Comparison of ENCODE assay signal across 18 cellular contexts in genomic region chr10:78956391-78956790, GRCh38.
A peak's percentile ranks its signal among the peaks of the same experiment; 100 is the strongest.
DNase-seq lines count a peak whose midpoint lies in the region; ATAC-seq and TF ChIP-seq lines count a peak whose summit lies in the region.
"Had no signal": no experiment of that assay in that cellular context is flagged by ENCODE, and none has a peak within 500 bp of the region (broad histone marks: within the 10 kb centered on the region; RNA-seq: fewer than 3 reads in every experiment).

No MANE protein-coding gene starts in this region.

- H2AFZ ChIP-seq in IMR-90 (replicated peaks; ENCODE audit: low read length, poor library complexity), result peak overlapping the region; percentile 28

- H3K4me1 ChIP-seq in IMR-90 (ENCODE audit: control insufficient read depth, insufficient read depth, low read length), result peaks cover 15% of the 10 kb centered on the region
- peaks cover 2% of the 10 kb centered on the region for H3K4me1 ChIP-seq in endodermal cell (ENCODE audit: control insufficient read depth, insufficient read depth, low read length)
- peaks cover 0 to 29% (median 20%) of the 10 kb centered on the region in 4 donors for H3K4me1 ChIP-seq in sigmoid colon
- H3K4me1 ChIP-seq: A549 had no signal

- no peaks in the 10 kb centered on the region for H4K20me1 ChIP-seq in IMR-90 (ENCODE audit: insufficient read depth, low read length)

- no peak overlapping the region for H3K23ac ChIP-seq in IMR-90 (ENCODE audit: low read depth, low read length)

- H2BK20ac ChIP-seq in IMR-90 (ENCODE audit: low read depth, low read length), result no peak overlapping the region

- no peak overlapping the region for H2BK15ac ChIP-seq in IMR-90 (ENCODE audit: low read depth, low read length)

- H3K36me3 ChIP-seq in IMR-90 (ENCODE audit: control insufficient read depth, insufficient read depth, low read length) (no peaks in the 10 kb centered on the region), endodermal cell (ENCODE audit: control insufficient read depth, insufficient read depth, low read length) (no peaks in the 10 kb centered on the region), sigmoid colon (no peaks in the 10 kb centered on the region)
- H3K36me3 ChIP-seq: BLaER1 had no signal

- H2AK9ac ChIP-seq in IMR-90 (replicated peaks; ENCODE audit: low read depth, low read length, poor library complexity), result peak overlapping the region; percentile 3

- peak overlapping the region; percentile 41 for H3K27ac Mint-ChIP-seq in T-helper 17 cell
- no peak overlapping the region for H3K27ac Mint-ChIP-seq in endodermal cell

- no peak overlapping the region for H3K4me2 ChIP-seq in IMR-90 (ENCODE audit: low read depth, low read length)
- H3K4me2 ChIP-seq: A549, BLaER1 had no signal

- dilution Hi-C loops in IMR-90 (cut with HindIII; ENCODE audit: low sequenced_read_pairs, unreplicated experiment), result no loop called here

- H3K4me3 Mint-ChIP-seq in T-helper 17 cell (no peak overlapping the region), endodermal cell (no peak overlapping the region)
- H3K4me3 Mint-ChIP-seq: CD14-positive monocyte; CD4-positive, alpha-beta memory T cell had no signal

- H3K4me1 Mint-ChIP-seq in T-helper 17 cell (peaks cover 9% of the 10 kb centered on the region), endodermal cell (peaks cover 14% of the 10 kb centered on the region)

- H3K79me1 ChIP-seq in IMR-90 (ENCODE audit: low read depth in 1 of 2, low read length in 2 of 2), result no peaks in the 10 kb centered on the region

- TF ChIP-seq RAD21 in IMR-90 (IDR thresholded peaks at IDR 0.05; ENCODE audit: low read length), result no peak

- H2AK5ac ChIP-seq in IMR-90 (ENCODE audit: low read depth, low read length), result peak overlapping the region; percentile 44; the same call in 1 of the 2 replicates

- H2BK120ac ChIP-seq in IMR-90 (ENCODE audit: low read depth, low read length), result no peak overlapping the region

- H3K27me3 ChIP-seq in IMR-90 (ENCODE audit: control insufficient read depth, insufficient read depth, low read length) (no peaks in the 10 kb centered on the region), endodermal cell (ENCODE audit: control insufficient read depth, insufficient read depth, low read length, poor library complexity, severe bottlenecking) (no peaks in the 10 kb centered on the region), sigmoid colon (no peaks in the 10 kb centered on the region)

- no peak overlapping the region for H3K9ac ChIP-seq in IMR-90 (ENCODE audit: low read depth, low read length)
- H3K9ac ChIP-seq in endodermal cell (ENCODE audit: extremely low read depth, low read length, poor library complexity, severe bottlenecking), result no peak overlapping the region
- H3K9ac ChIP-seq: BLaER1 had no signal

- H2BK5ac ChIP-seq in IMR-90 (ENCODE audit: low read depth, low read length, poor library complexity, severe bottlenecking), result no peak overlapping the region

- no peak overlapping the region for H3K14ac ChIP-seq in IMR-90 (replicated peaks; ENCODE audit: low read depth, low read length)

- H3K27me3 Mint-ChIP-seq in T-helper 17 cell (peaks cover 4% of the 10 kb centered on the region), endodermal cell (ENCODE audit: insufficient read depth) (peaks cover 4% of the 10 kb centered on the region)
- H3K27me3 Mint-ChIP-seq: CD4-positive, alpha-beta memory T cell had no signal

- H3K9me3 Mint-ChIP-seq in endodermal cell, result no peaks in the 10 kb centered on the region
- H3K9me3 Mint-ChIP-seq: CD14-positive monocyte; CD4-positive, alpha-beta memory T cell had no signal

- ATAC-seq in IMR-90 (ENCODE audit: low read depth), result no peak
- no peak for ATAC-seq in T-helper 17 cell
- ATAC-seq in HG03442 (IDR thresholded peaks at IDR 0.05; ENCODE audit: unreplicated experiment), result no peak
- ATAC-seq: A549 had no signal

- H3K4ac ChIP-seq in IMR-90 (ENCODE audit: low read depth, low read length), result no peak overlapping the region

- H4K91ac ChIP-seq in IMR-90 (ENCODE audit: insufficient read depth, low read depth, low read length), result no peak overlapping the region

- H3K9me3 ChIP-seq in IMR-90 (ENCODE audit: control insufficient read depth, insufficient read depth, low read length) (no peaks in the 10 kb centered on the region), T-helper 17 cell (ENCODE audit: control insufficient read depth, low read length, poor library complexity, severe bottlenecking) (no peaks in the 10 kb centered on the region), endodermal cell (ENCODE audit: control insufficient read depth, low read length) (no peaks in the 10 kb centered on the region), sigmoid colon (no peaks in the 10 kb centered on the region)
- H3K9me3 ChIP-seq: A549, BLaER1 had no signal

- H3K56ac ChIP-seq in IMR-90 (ENCODE audit: extremely low read depth, insufficient read depth, low read length), result no peak overlapping the region

- H3K4me3 ChIP-seq in IMR-90 (ENCODE audit: insufficient read depth, low read depth, low read length) (no peak overlapping the region), endodermal cell (ENCODE audit: low read length) (no peak overlapping the region), sigmoid colon (no peak overlapping the region)
- H3K4me3 ChIP-seq: A549, BLaER1 had no signal

- H3K36me3 Mint-ChIP-seq in T-helper 17 cell (ENCODE audit: low read depth) (no peaks in the 10 kb centered on the region), endodermal cell (ENCODE audit: low read depth) (no peaks in the 10 kb centered on the region)
- H3K36me3 Mint-ChIP-seq: CD14-positive monocyte; CD4-positive, alpha-beta memory T cell had no signal

- in situ Hi-C loops in IMR-90 (cut with MboI; ENCODE audit: low sequenced_read_pairs), result no loop called here

- no peak for TF ChIP-seq EP300 in sigmoid colon (IDR thresholded peaks at IDR 0.05)

- WGBS in IMR-90 (ENCODE audit: extremely low coverage in 2 of 2, insufficient read length in 1 of 2), 2 experiments, result 67% methylated on average over 1 of the region's 5 CpGs; no CpG with 5 or more reads in 1 of the 2 experiments
- 70 to 88% methylated on average over 2 to 5 of the region's 5 CpGs for WGBS in endodermal cell (ENCODE audit: insufficient coverage in 1 of 2, insufficient read length in 1 of 2), 2 experiments
- 87 to 91% methylated on average over 5 of the region's 5 CpGs for WGBS in sigmoid colon, 2 donors

- TF ChIP-seq POLR2A in IMR-90 (IDR thresholded peaks at IDR 0.05; ENCODE audit: low read depth, low read length) (no peak), sigmoid colon (IDR thresholded peaks at IDR 0.05) (no peak)

- intact Hi-C loops in IMR-90 (cut with micrococcal nuclease), result no loop called here
- intact Hi-C loops in sigmoid colon (cut with DNase I), result no loop called here

- DNase-seq in IMR-90 (no peak), T-helper 17 cell (no peak), endodermal cell (peak; percentile 75), sigmoid colon (no peak), NCI-H1105 (lab: John Stamatoyannopoulos, UW) (no peak), T-helper 1 cell (no peak), NCI-H2227 (lab: John Stamatoyannopoulos, UW; ENCODE audit: unreplicated experiment) (no peak)
- DNase-seq: AML-193, DMS153, DMS79, GF-D8, GOT3, H7 had no signal

- TF ChIP-seq CTCF in IMR-90 (conservative IDR thresholded peaks at IDR 0.05; ENCODE audit: low read depth, low read length), result no peak
- peak; percentile 59 for TF ChIP-seq CTCF in endodermal cell (conservative IDR thresholded peaks at IDR 0.05)
- no peak for TF ChIP-seq CTCF in sigmoid colon (IDR thresholded peaks at IDR 0.05)

- H3K18ac ChIP-seq in IMR-90 (ENCODE audit: low read depth, low read length), result no peak overlapping the region

- CTCF ChIA-PET in IMR-90 (lab: Yijun Ruan, JAX), result no interaction called here

- H4K8ac ChIP-seq in IMR-90 (ENCODE audit: low read depth in 2 of 2, low read length in 2 of 2), result no peak overlapping the region

- H3K27ac ChIP-seq in IMR-90 (ENCODE audit: insufficient read depth, low read length) (no peak overlapping the region), endodermal cell (ENCODE audit: low read depth, low read length) (no peak overlapping the region), sigmoid colon (peak overlapping the region in 3 of 4 donors; percentile 23 to 49 (median 38))
- H3K27ac ChIP-seq: BLaER1 had no signal

- BruUV-seq in IMR-90 (replicated peaks; lab: Mats Ljungman, UMichigan), result no TSS peak

- H3K9me1 ChIP-seq in IMR-90 (ENCODE audit: insufficient read depth, low read length), result peaks cover 9% of the 10 kb centered on the region

- no peak overlapping the region for H4K5ac ChIP-seq in IMR-90 (ENCODE audit: low read depth, low read length)

- POLR2A ChIA-PET in IMR-90 (lab: Charles Lee; ENCODE audit: unreplicated experiment), result no interaction called here

TF ChIP-seq in IMR-90, 13 proteins besides CTCF, POLR2A, EP300 and RAD21 (continues in another document):
- no peak for TF ChIP-seq CEBPB (IDR thresholded peaks at IDR 0.05; ENCODE audit: low read depth, low read length)
- no peak for TF ChIP-seq BHLHE40 (IDR thresholded peaks at IDR 0.05; ENCODE audit: low read depth, low read length)
- TF ChIP-seq CHD1 (IDR thresholded peaks at IDR 0.05; ENCODE audit: low read depth, low read length), result no peak
- TF ChIP-seq RCOR1 (IDR thresholded peaks at IDR 0.05; ENCODE audit: insufficient replicate concordance, low read length), result no peak
- no peak for TF ChIP-seq FOS (IDR thresholded peaks at IDR 0.05; ENCODE audit: low read depth, low read length)
- no peak for TF ChIP-seq USF2 (IDR thresholded peaks at IDR 0.05; ENCODE audit: low read depth, low read length)
- no peak for TF ChIP-seq MXI1 (IDR thresholded peaks at IDR 0.05; ENCODE audit: borderline replicate concordance, low read depth, low read length)
- no peak for TF ChIP-seq ELK1 (IDR thresholded peaks at IDR 0.05; ENCODE audit: borderline replicate concordance, low read depth, low read length)
- no peak for TF ChIP-seq MAFK (IDR thresholded peaks at IDR 0.05; ENCODE audit: low read depth, low read length)
- no peak for TF ChIP-seq MAZ (IDR thresholded peaks at IDR 0.05; ENCODE audit: borderline replicate concordance, low read depth, low read length)
- TF ChIP-seq SMC3 (IDR thresholded peaks at IDR 0.05; ENCODE audit: low read depth, low read length), result no peak

Comparison
In these comparisons a context has a peak if more than half of its experiments do, and no peak if none do; other contexts are left out.
1. H3K27ac ChIP-seq: peak in sigmoid colon (3 of 4); none in IMR-90 (single experiment) and endodermal cell (single experiment).